ENCODE assay signal across 8 cellular contexts in the genomic region with DNA sequence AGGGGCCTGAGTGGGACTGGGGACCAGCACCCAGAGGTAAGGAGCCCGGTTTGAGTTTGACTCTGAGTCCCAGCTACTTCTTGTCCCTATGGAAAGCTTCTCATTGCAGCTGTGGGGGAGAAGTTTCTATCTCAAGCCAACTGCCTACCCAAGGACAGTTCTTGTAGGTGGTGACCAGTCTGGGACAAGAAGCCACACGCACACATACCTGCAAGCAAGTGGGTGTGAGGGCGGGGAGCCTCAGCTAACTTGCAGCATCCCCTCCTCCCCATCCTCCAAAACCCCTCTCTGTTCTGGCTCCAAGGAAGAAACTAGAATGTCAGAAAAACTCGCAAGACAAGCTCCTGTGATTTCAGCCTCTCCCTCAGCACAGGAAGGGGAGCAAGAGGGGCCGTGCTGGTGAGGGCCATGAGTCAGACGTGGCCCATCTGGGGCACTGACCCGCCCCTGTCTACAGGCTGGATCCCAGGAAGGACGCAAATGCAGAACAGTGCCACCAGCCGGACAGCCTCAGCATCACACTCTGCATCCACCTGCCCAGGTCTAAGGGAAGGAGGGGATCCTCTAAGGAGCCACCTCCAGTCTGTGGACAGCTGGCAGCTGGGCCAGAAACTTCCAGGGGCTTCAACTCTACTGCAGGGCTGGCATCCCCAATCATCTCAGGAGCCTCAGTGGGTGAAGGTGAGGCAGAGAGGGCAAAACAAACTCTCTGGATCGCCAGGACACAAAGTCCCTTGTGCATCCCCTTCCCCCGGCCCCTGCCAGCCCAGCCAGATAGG.
DNase-seq lines count a peak whose midpoint lies in the region; ATAC-seq and TF ChIP-seq lines count a peak whose summit lies in the region.

No MANE protein-coding gene starts in this region.

- H3K4me3 Mint-ChIP-seq in naive thymus-derived CD4-positive, alpha-beta T cell: no peak overlapping the region

- no peaks in the 10 kb centered on the region for H3K36me3 Mint-ChIP-seq in naive thymus-derived CD4-positive, alpha-beta T cell

- H3K36me3 ChIP-seq in naive thymus-derived CD4-positive, alpha-beta T cell (ENCODE audit: control insufficient read depth in 2 of 3, insufficient read depth in 3 of 3, low read length in 3 of 3): no peaks in the 10 kb centered on the region

- CTCF ChIA-PET in naive thymus-derived CD4-positive, alpha-beta T cell (lab: Charles Lee): no interaction called here

- no peaks in the 10 kb centered on the region for H3K27me3 ChIP-seq in naive thymus-derived CD4-positive, alpha-beta T cell (ENCODE audit: control insufficient read depth in 2 of 2, insufficient read depth in 2 of 2, low read length in 2 of 2)

- no peak for DNase-seq in GM12864 (ENCODE audit: low read depth)
- DNase-seq in epidermal melanocyte (ENCODE audit: insufficient read length, low spot score): peak; percentile 59
- DNase-seq in naive thymus-derived CD4-positive, alpha-beta T cell: no peak
- no peak for DNase-seq in NCI-H128 (lab: John Stamatoyannopoulos, UW; ENCODE audit: unreplicated experiment)

- peak; percentile 63 for ATAC-seq in HG02938 (IDR thresholded peaks at IDR 0.05; ENCODE audit: unreplicated experiment)
- peak; percentile 56 for ATAC-seq in naive thymus-derived CD4-positive, alpha-beta T cell
- ATAC-seq in HG02870 (IDR thresholded peaks at IDR 0.05; ENCODE audit: unreplicated experiment): no peak
- no peak for ATAC-seq in HG02759 (IDR thresholded peaks at IDR 0.05; ENCODE audit: unreplicated experiment)

- no peaks in the 10 kb centered on the region for H3K9me3 ChIP-seq in naive thymus-derived CD4-positive, alpha-beta T cell (ENCODE audit: control insufficient read depth in 2 of 3, low read length in 3 of 3)

- TF ChIP-seq CTCF in GM12864 (IDR thresholded peaks at IDR 0.05; ENCODE audit: low read depth, low read length, missing control alignments): peak; percentile 75

- H3K27ac ChIP-seq in naive thymus-derived CD4-positive, alpha-beta T cell (ENCODE audit: low read depth, low read length): no peak overlapping the region

- intact Hi-C loops in naive thymus-derived CD4-positive, alpha-beta T cell (cut with micrococcal nuclease): no loop called here

- no peak overlapping the region for H3K4me3 ChIP-seq in GM12864 (ENCODE audit: low read depth, low read length)
- no peak overlapping the region for H3K4me3 ChIP-seq in naive thymus-derived CD4-positive, alpha-beta T cell (ENCODE audit: low read length)

- no peak overlapping the region for H3K27ac Mint-ChIP-seq in naive thymus-derived CD4-positive, alpha-beta T cell

- peaks cover 1 to 12% (median 9%) of the 10 kb centered on the region in 5 donors for H3K27me3 Mint-ChIP-seq in naive thymus-derived CD4-positive, alpha-beta T cell

- no peaks in the 10 kb centered on the region for H3K4me1 ChIP-seq in naive thymus-derived CD4-positive, alpha-beta T cell (ENCODE audit: control insufficient read depth in 2 of 2, insufficient read depth in 2 of 2, low read length in 2 of 2)

- POLR2A ChIA-PET in naive thymus-derived CD4-positive, alpha-beta T cell (lab: Charles Lee): no interaction called here

- H3K4me1 Mint-ChIP-seq in naive thymus-derived CD4-positive, alpha-beta T cell: no peaks in the 10 kb centered on the region

- no peaks in the 10 kb centered on the region for H3K9me3 Mint-ChIP-seq in naive thymus-derived CD4-positive, alpha-beta T cell

TF ChIP-seq in PFSK-1, 5 proteins besides CTCF, POLR2A, EP300 and RAD21:
- TF ChIP-seq FOXP2 (optimal IDR thresholded peaks at IDR 0.05; ENCODE audit: borderline replicate concordance, extremely low read depth, extremely low read length, insufficient read depth) (peak; percentile 89), POLR2AphosphoS5 (IDR thresholded peaks at IDR 0.05; ENCODE audit: low read depth, low read length) (no peak), TAF1 (IDR thresholded peaks at IDR 0.05; ENCODE audit: borderline replicate concordance, insufficient read depth, low read length) (no peak), SIN3A (IDR thresholded peaks at IDR 0.05; ENCODE audit: borderline replicate concordance, insufficient read depth, low read length) (no peak)
- TF ChIP-seq, protein P1, sequence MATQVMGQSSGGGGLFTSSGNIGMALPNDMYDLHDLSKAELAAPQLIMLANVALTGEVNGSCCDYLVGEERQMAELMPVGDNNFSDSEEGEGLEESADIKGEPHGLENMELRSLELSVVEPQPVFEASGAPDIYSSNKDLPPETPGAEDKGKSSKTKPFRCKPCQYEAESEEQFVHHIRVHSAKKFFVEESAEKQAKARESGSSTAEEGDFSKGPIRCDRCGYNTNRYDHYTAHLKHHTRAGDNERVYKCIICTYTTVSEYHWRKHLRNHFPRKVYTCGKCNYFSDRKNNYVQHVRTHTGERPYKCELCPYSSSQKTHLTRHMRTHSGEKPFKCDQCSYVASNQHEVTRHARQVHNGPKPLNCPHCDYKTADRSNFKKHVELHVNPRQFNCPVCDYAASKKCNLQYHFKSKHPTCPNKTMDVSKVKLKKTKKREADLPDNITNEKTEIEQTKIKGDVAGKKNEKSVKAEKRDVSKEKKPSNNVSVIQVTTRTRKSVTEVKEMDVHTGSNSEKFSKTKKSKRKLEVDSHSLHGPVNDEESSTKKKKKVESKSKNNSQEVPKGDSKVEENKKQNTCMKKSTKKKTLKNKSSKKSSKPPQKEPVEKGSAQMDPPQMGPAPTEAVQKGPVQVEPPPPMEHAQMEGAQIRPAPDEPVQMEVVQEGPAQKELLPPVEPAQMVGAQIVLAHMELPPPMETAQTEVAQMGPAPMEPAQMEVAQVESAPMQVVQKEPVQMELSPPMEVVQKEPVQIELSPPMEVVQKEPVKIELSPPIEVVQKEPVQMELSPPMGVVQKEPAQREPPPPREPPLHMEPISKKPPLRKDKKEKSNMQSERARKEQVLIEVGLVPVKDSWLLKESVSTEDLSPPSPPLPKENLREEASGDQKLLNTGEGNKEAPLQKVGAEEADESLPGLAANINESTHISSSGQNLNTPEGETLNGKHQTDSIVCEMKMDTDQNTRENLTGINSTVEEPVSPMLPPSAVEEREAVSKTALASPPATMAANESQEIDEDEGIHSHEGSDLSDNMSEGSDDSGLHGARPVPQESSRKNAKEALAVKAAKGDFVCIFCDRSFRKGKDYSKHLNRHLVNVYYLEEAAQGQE (IDR thresholded peaks at IDR 0.05; ENCODE audit: insufficient read depth in 1 of 2, low read depth in 2 of 2, low read length in 2 of 2): no peak

Comparison
In these comparisons a context has a peak if more than half of its experiments do, and no peak if none do; other contexts are left out.
1. ATAC-seq: peak in HG02938 (single experiment) and naive thymus-derived CD4-positive, alpha-beta T cell (single experiment); none in HG02870 (single experiment) and HG02759 (single experiment).